11 cellular contexts compared by ENCODE assay signal in genomic region chr12:4133636-4134433, GRCh38.
DNase-seq lines count a peak whose midpoint lies in the region; ATAC-seq, FAIRE-seq and TF ChIP-seq lines count a peak whose summit lies in the region.
"Had no signal": no experiment of that assay in that cellular context is flagged by ENCODE, and none has a peak within 500 bp of the region (broad histone marks: within the 10 kb centered on the region; RNA-seq: fewer than 3 reads in every experiment).

No MANE protein-coding gene starts in this region.

- ATAC-seq in GM21723 (IDR thresholded peaks at IDR 0.05; ENCODE audit: unreplicated experiment) (no peak), HG03342 (IDR thresholded peaks at IDR 0.05; ENCODE audit: unreplicated experiment) (no peak)
- no peak for ATAC-seq in effector memory CD8-positive, alpha-beta T cell (replicated peaks)

- H3K36me3 Mint-ChIP-seq in neural progenitor cell, result no peaks in the 10 kb centered on the region
- no peaks in the 10 kb centered on the region for H3K36me3 Mint-ChIP-seq in effector memory CD8-positive, alpha-beta T cell (ENCODE audit: insufficient read depth)

- H3K9me3 ChIP-seq in neural progenitor cell (ENCODE audit: low read depth), result no peaks in the 10 kb centered on the region

- H3K36me3 ChIP-seq in neural progenitor cell, result no peaks in the 10 kb centered on the region

- no peaks in the 10 kb centered on the region for H4K20me1 ChIP-seq in neural progenitor cell (ENCODE audit: low read depth)

- H3K27me3 ChIP-seq in neural progenitor cell, result no peaks in the 10 kb centered on the region

- no peak for FAIRE-seq in H54 (lab: Jason Lieb, UNC)

- no peak overlapping the region for H3K9ac ChIP-seq in neural progenitor cell
- H3K9ac ChIP-seq: KMS-11 had no signal

- H3K27ac ChIP-seq in neural progenitor cell, result peak overlapping the region; percentile 66
- H3K27ac ChIP-seq: KMS-11 had no signal

- DNase-seq in G401 (ENCODE audit: low spot score) (peak; percentile 6), LHCN-M2 (ENCODE audit: low read depth) (peak; percentile 97), ecto neural progenitor cell (ENCODE audit: low spot score) (peak; percentile 67), neural progenitor cell (ENCODE audit: low spot score) (peak; percentile 34), H54 (ENCODE audit: insufficient read length, low spot score) (no peak)
- no peak for DNase-seq in effector memory CD8-positive, alpha-beta T cell
- DNase-seq: aorta, NCI-H226 had no signal

- H3K4me1 Mint-ChIP-seq in neural progenitor cell, result peaks cover 46% of the 10 kb centered on the region
- peaks cover 6% of the 10 kb centered on the region in 2 donors for H3K4me1 Mint-ChIP-seq in effector memory CD8-positive, alpha-beta T cell (ENCODE audit: low read depth in 2 of 2)

- no peaks in the 10 kb centered on the region for H3K79me2 ChIP-seq in neural progenitor cell (ENCODE audit: low read depth)

- H2AFZ ChIP-seq in neural progenitor cell (replicated peaks), result peak overlapping the region; percentile 97

- peak overlapping the region; percentile 75 for H3K27ac Mint-ChIP-seq in neural progenitor cell
- H3K27ac Mint-ChIP-seq in effector memory CD8-positive, alpha-beta T cell, result no peak overlapping the region

- no peak for TF ChIP-seq CTCF in neural progenitor cell (IDR thresholded peaks at IDR 0.05)

- TF ChIP-seq POLR2A in H54 (IDR thresholded peaks at IDR 0.05; ENCODE audit: low read depth, low read length), result no peak

- peak overlapping the region; percentile 71 for H3K4me2 ChIP-seq in neural progenitor cell
- H3K4me2 ChIP-seq: KMS-11 had no signal

- peaks cover 44% of the 10 kb centered on the region for H3K4me1 ChIP-seq in neural progenitor cell

- H3K4me3 Mint-ChIP-seq in neural progenitor cell, result peak overlapping the region; percentile 69
- no peak overlapping the region for H3K4me3 Mint-ChIP-seq in effector memory CD8-positive, alpha-beta T cell

- in situ Hi-C loops in G401 (cut with HindIII; ENCODE audit: low sequenced_read_pairs), result no loop called here

- peaks cover 8% of the 10 kb centered on the region for H3K27me3 Mint-ChIP-seq in neural progenitor cell (ENCODE audit: insufficient read depth, low read depth)
- H3K27me3 Mint-ChIP-seq in effector memory CD8-positive, alpha-beta T cell, result peaks cover 0 to 6% of the 10 kb centered on the region in 2 donors

- peaks cover 2% of the 10 kb centered on the region for H3K9me3 Mint-ChIP-seq in neural progenitor cell
- H3K9me3 Mint-ChIP-seq in effector memory CD8-positive, alpha-beta T cell, result no peaks in the 10 kb centered on the region

- peak overlapping the region; percentile 24 for H3K4me3 ChIP-seq in neural progenitor cell

- H3F3A ChIP-seq in neural progenitor cell (ENCODE audit: low read depth), result peaks cover 36% of the 10 kb centered on the region

Comparison
In these comparisons a context has a peak if more than half of its experiments do, and no peak if none do; other contexts are left out.
1. DNase-seq: peak in G401 (single experiment), LHCN-M2 (single experiment), ecto neural progenitor cell (single experiment) and neural progenitor cell (single experiment); none in effector memory CD8-positive, alpha-beta T cell (0 of 3) and H54 (single experiment).